In the genomic region with DNA sequence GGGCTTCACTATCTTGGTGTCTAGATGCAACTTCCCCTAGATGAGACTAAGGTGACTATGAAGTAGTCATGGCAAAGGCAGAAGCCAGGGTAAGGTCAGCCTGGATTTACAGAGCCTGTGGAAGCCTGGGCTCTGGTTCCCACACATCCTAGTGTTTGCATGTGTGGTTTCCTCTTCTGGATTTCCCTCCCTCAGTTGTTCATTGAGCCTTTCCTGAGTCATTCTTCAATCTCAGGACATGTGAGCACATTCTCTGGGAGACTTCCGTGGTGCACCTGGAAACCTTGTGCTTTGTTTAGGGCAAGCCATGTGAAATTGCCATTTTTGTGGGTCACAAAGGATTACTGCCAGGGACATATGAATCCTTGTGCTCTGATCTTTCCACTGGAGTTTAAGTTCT, we compare ENCODE assay signal across 24 cellular contexts.
DNase-seq lines count a peak whose midpoint lies in the region; ATAC-seq and TF ChIP-seq lines count a peak whose summit lies in the region.
"Had no signal": no experiment of that assay in that cellular context is flagged by ENCODE, and none has a peak within 500 bp of the region (broad histone marks: within the 10 kb centered on the region; RNA-seq: fewer than 3 reads in every experiment).

No MANE protein-coding gene starts in this region.

- intact Hi-C loops in Panc1 (cut with micrococcal nuclease; ENCODE audit: unreplicated experiment) (no loop called here), A673 (cut with micrococcal nuclease; ENCODE audit: unreplicated experiment) (no loop called here)

- H2BK12ac ChIP-seq in mesenchymal stem cell (ENCODE audit: low read length in 2 of 2): no peak overlapping the region

- H3K18ac ChIP-seq in mesenchymal stem cell (ENCODE audit: low read depth in 1 of 2, low read length in 2 of 2): no peak overlapping the region

- H3K4me1 ChIP-seq in Panc1 (ENCODE audit: control insufficient read depth, insufficient read depth, low read length) (peaks cover 11% of the 10 kb centered on the region), mesenchymal stem cell (ENCODE audit: control insufficient read depth, insufficient read depth, low read depth, low read length) (peaks cover 7% of the 10 kb centered on the region), A673 (ENCODE audit: insufficient read depth, low read length, poor library complexity, severe bottlenecking) (no peaks in the 10 kb centered on the region)

- DNase-seq in Daoy (ENCODE audit: low read depth) (peak; percentile 37), Panc1 (ENCODE audit: low read depth, low spot score) (no peak), epithelial cell of esophagus (ENCODE audit: low read depth) (peak; percentile 35), mesenchymal stem cell (no peak), A673 (ENCODE audit: low spot score) (no peak)
- DNase-seq in activated effector memory CD4-positive, alpha-beta T cell treated with anti-CD3 and anti-CD28 coated beads, Interleukin-2, amount 50 U/mL, for 16 hours: no peak
- DNase-seq: Calu3; CD8-positive, alpha-beta memory T cell; DMS153; EL; GF-D8; Karpas-422; MG63; NCI-H1417; NCI-H1694 treated with DMSO at 0.1 percent for 48 hours; NCI-H2081 treated with DMSO at 0.1 percent for 48 hours; NCI-H2171 treated with DMSO at 0.1 percent for 48 hours; NCI-H446; NCI-H526; OCI-M1; RPMI8226; SHP77 had no signal

- H3K36me3 ChIP-seq in Panc1 (ENCODE audit: control insufficient read depth, insufficient read depth, low read length) (no peaks in the 10 kb centered on the region), mesenchymal stem cell (ENCODE audit: control insufficient read depth in 1 of 2, insufficient read depth in 2 of 2, low read depth in 1 of 2, low read length in 2 of 2) (no peaks in the 10 kb centered on the region), A673 (ENCODE audit: insufficient read depth, low read length, poor library complexity, severe bottlenecking) (no peaks in the 10 kb centered on the region)
- H3K36me3 ChIP-seq: MG63 had no signal

- H2AFZ ChIP-seq in mesenchymal stem cell (ENCODE audit: low read depth, low read length): no peak overlapping the region

- no peak for TF ChIP-seq CTCF in Panc1 (IDR thresholded peaks at IDR 0.05)
- no peak for TF ChIP-seq CTCF in epithelial cell of esophagus (IDR thresholded peaks at IDR 0.05; ENCODE audit: insufficient read depth, low read depth, low read length, missing control alignments)
- no peak for TF ChIP-seq CTCF in A673 (conservative IDR thresholded peaks at IDR 0.05; ENCODE audit: low read depth, low read length)

- H2BK120ac ChIP-seq in mesenchymal stem cell (ENCODE audit: low read depth, low read length): no peak overlapping the region

- no peak overlapping the region for H4K8ac ChIP-seq in mesenchymal stem cell (ENCODE audit: low read length)

- H3K79me1 ChIP-seq in mesenchymal stem cell (replicated peaks; ENCODE audit: low read length, poor library complexity, severe bottlenecking): no peaks in the 10 kb centered on the region

- no peak overlapping the region for H3K23ac ChIP-seq in mesenchymal stem cell (ENCODE audit: low read length in 2 of 2)

- WGBS in mesenchymal stem cell: 88% methylated on average over 1 of the region's 1 CpG

- no peaks in the 10 kb centered on the region for H3K9me3 ChIP-seq in Panc1 (ENCODE audit: control insufficient read depth, insufficient read depth, low read depth, low read length)
- H3K9me3 ChIP-seq in mesenchymal stem cell (ENCODE audit: control insufficient read depth, low read length): no peaks in the 10 kb centered on the region
- H3K9me3 ChIP-seq in A673 (ENCODE audit: low read depth, low read length, poor library complexity, severe bottlenecking): no peaks in the 10 kb centered on the region
- H3K9me3 ChIP-seq: MG63 had no signal

- CTCF ChIA-PET in Panc1 (lab: Charles Lee) (no interaction called here), A673 (lab: Charles Lee) (no interaction called here)

- no peak overlapping the region for H3K4me2 ChIP-seq in mesenchymal stem cell (ENCODE audit: low read length, poor library complexity, severe bottlenecking)

- H3K27ac ChIP-seq in Panc1 (ENCODE audit: low read length) (peak overlapping the region; percentile 23; the same call in 1 of the 2 replicates), mesenchymal stem cell (ENCODE audit: low read length, poor library complexity, severe bottlenecking) (no peak overlapping the region), A673 (ENCODE audit: low read depth, low read length, poor library complexity, severe bottlenecking) (no peak overlapping the region)
- H3K27ac ChIP-seq: C4-2B had no signal

- no TSS peak for BruUV-seq in Panc1 (replicated peaks; lab: Mats Ljungman, UMichigan)
- no TSS peak for BruUV-seq in A673 (replicated peaks; lab: Mats Ljungman, UMichigan)

- in situ Hi-C loops in Panc1 (cut with HindIII; ENCODE audit: low pct_unique_long_range_greater_than_20kb, low sequenced_read_pairs): no loop called here

- H2BK15ac ChIP-seq in mesenchymal stem cell (ENCODE audit: low read depth, poor library complexity, severe bottlenecking): peak overlapping the region; percentile 49

- POLR2A ChIA-PET in Panc1 (lab: Charles Lee) (no interaction called here), A673 (lab: Charles Lee; ENCODE audit: low non-redundant PET) (no interaction called here)

- no peak overlapping the region for H2AK5ac ChIP-seq in mesenchymal stem cell (ENCODE audit: low read length, severe bottlenecking)

- H4K91ac ChIP-seq in mesenchymal stem cell (ENCODE audit: low read length): no peak overlapping the region

- H3K14ac ChIP-seq in mesenchymal stem cell (ENCODE audit: low read length in 2 of 2): no peak overlapping the region

- H3K4ac ChIP-seq in mesenchymal stem cell (ENCODE audit: low read depth in 1 of 2, low read length in 2 of 2): no peak overlapping the region

- H3K9ac ChIP-seq in mesenchymal stem cell (ENCODE audit: low read length): no peak overlapping the region

- no peaks in the 10 kb centered on the region for H3K27me3 ChIP-seq in Panc1 (ENCODE audit: control insufficient read depth, insufficient read depth, low read length)
- peaks cover 0 to 11% of the 10 kb centered on the region in 2 experiments for H3K27me3 ChIP-seq in mesenchymal stem cell (ENCODE audit: control insufficient read depth in 1 of 2, insufficient read depth in 1 of 2, low read length in 2 of 2)
- no peaks in the 10 kb centered on the region for H3K27me3 ChIP-seq in A673 (replicated peaks; ENCODE audit: insufficient read depth, low read depth, low read length, poor library complexity)
- H3K27me3 ChIP-seq: MG63 had no signal

- H3K4me3 ChIP-seq in Panc1 (ENCODE audit: low read depth in 2 of 2, low read length in 2 of 2): no peak overlapping the region
- H3K4me3 ChIP-seq in epithelial cell of esophagus (ENCODE audit: low read length): no peak overlapping the region
- no peak overlapping the region for H3K4me3 ChIP-seq in mesenchymal stem cell (ENCODE audit: insufficient read depth in 1 of 2, low read depth in 1 of 2, low read length in 2 of 2)
- H3K4me3 ChIP-seq in A673 (ENCODE audit: low read depth, low read length, poor library complexity, severe bottlenecking): no peak overlapping the region
- H3K4me3 ChIP-seq: MG63 had no signal

- ATAC-seq in Panc1 (no peak), GM18498 (IDR thresholded peaks at IDR 0.05; ENCODE audit: unreplicated experiment) (no peak)

- H2BK5ac ChIP-seq in mesenchymal stem cell (ENCODE audit: low read depth, low read length, poor library complexity, severe bottlenecking): no peak overlapping the region

Comparison
In these comparisons a context has a peak if more than half of its experiments do, and no peak if none do; other contexts are left out.
1. DNase-seq: peak in Daoy (single experiment) and epithelial cell of esophagus (single experiment); none in Panc1 (single experiment), mesenchymal stem cell (single experiment), activated effector memory CD4-positive, alpha-beta T cell treated with anti-CD3 and anti-CD28 coated beads, Interleukin-2, amount 50 U/mL, for 16 hours (single experiment) and A673 (single experiment).